In the genomic region with DNA sequence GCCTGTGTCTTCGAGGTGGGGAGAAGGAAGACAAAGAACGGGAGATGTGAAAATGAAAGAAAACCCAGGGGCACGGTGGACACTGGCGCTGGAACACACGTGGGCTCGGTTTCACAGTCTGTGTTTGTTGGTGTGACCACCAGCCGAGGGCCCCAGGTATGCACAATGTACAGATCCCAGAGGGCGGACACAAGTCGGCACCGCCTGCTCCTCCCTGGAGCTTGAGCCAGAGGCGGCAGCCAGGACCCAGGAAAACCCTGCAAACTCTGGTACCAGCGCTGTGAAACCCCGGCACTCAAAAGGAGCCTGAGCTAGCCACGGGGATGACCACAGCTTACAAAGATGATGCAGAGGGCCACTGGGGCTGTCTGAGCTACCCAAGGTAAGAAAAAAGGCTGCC, we compare ENCODE assay signal across 15 cellular contexts.
A peak's percentile ranks its signal among the peaks of the same experiment; 100 is the strongest.
DNase-seq lines count a peak whose midpoint lies in the region; FAIRE-seq and TF ChIP-seq lines count a peak whose summit lies in the region.
"Had no signal": no experiment of that assay in that cellular context is flagged by ENCODE, and none has a peak within 500 bp of the region (broad histone marks: within the 10 kb centered on the region; RNA-seq: fewer than 3 reads in every experiment).

No MANE protein-coding gene starts in this region.

- H4K91ac ChIP-seq in H9 (ENCODE audit: insufficient read length, low read depth, low read length) (no peak overlapping the region), H1 (replicated peaks; ENCODE audit: insufficient read length, low read length) (no peak overlapping the region)

- no peak overlapping the region for H3K4me3 Mint-ChIP-seq in H9
- H3K4me3 Mint-ChIP-seq: B cell; CD8-positive, alpha-beta memory T cell; GM23338 had no signal

- H3K9me3 ChIP-seq in H9 (ENCODE audit: control insufficient read depth, low read depth, low read length): no peaks in the 10 kb centered on the region
- H3K9me3 ChIP-seq in H1 (ENCODE audit: insufficient read depth in 2 of 2, low read depth in 1 of 2, low read length in 1 of 2): no peaks in the 10 kb centered on the region
- H3K9me3 ChIP-seq in PC-9 (ENCODE audit: insufficient read depth, low read depth): no peaks in the 10 kb centered on the region
- no peaks in the 10 kb centered on the region for H3K9me3 ChIP-seq in effector memory CD4-positive, alpha-beta T cell (ENCODE audit: control insufficient read depth, low read length)

- H2AFZ ChIP-seq in H9 (ENCODE audit: low read length) (no peak overlapping the region), H1 (ENCODE audit: low read length) (no peak overlapping the region), PC-9 (no peak overlapping the region)
- H2AFZ ChIP-seq: GM23338 had no signal

- H4K8ac ChIP-seq in H9 (replicated peaks; ENCODE audit: insufficient read length, low read depth, low read length): no peak overlapping the region
- no peak overlapping the region for H4K8ac ChIP-seq in H1 (ENCODE audit: extremely low read depth, insufficient read depth, low read length)

- H3K27ac ChIP-seq in H9 (ENCODE audit: insufficient read length, low read depth, low read length): no peak overlapping the region
- no peak overlapping the region for H3K27ac ChIP-seq in H1 (ENCODE audit: low read depth, low read length)
- H3K27ac ChIP-seq in PC-9: no peak overlapping the region
- no peak overlapping the region for H3K27ac ChIP-seq in effector memory CD4-positive, alpha-beta T cell (ENCODE audit: insufficient read depth, low read length, poor library complexity, severe bottlenecking)
- H3K27ac ChIP-seq: BLaER1 treated with 17β-estradiol and CSF1 and Interleukin-3, amounts not matched to agents 10 nM and 100 nM had no signal

- intact Hi-C loops in posterior vena cava (cut with DNase I): no loop called here
- intact Hi-C loops in PC-9 (cut with micrococcal nuclease; ENCODE audit: unreplicated experiment): no loop called here

- no peaks in the 10 kb centered on the region; a peak in 1 of 5 replicates for H3K9me3 Mint-ChIP-seq in H9

- H3K36me3 Mint-ChIP-seq in H9 (ENCODE audit: insufficient read depth in 1 of 3, low read depth in 3 of 3): peaks cover 4 to 13% (median 9%) of the 10 kb centered on the region in 3 experiments; a peak in 6 of 7 replicates
- H3K36me3 Mint-ChIP-seq: CD8-positive, alpha-beta memory T cell had no signal

- H3K18ac ChIP-seq in H9 (ENCODE audit: insufficient read length, low read depth, low read length) (no peak overlapping the region), H1 (ENCODE audit: extremely low read depth, low read length) (no peak overlapping the region)

- H2BK15ac ChIP-seq in H9 (ENCODE audit: low read depth, low read length) (no peak overlapping the region), H1 (ENCODE audit: low read length) (0 out of 2 replicates have a peak overlapping the region, but pooled peaks have one; percentile 8)

- H3K4me2 ChIP-seq in H9 (ENCODE audit: insufficient read depth, insufficient read length, low read length) (no peak overlapping the region), H1 (ENCODE audit: insufficient read depth in 1 of 2, low read depth in 2 of 2, low read length in 2 of 2) (no peak overlapping the region), PC-9 (no peak overlapping the region)
- H3K4me2 ChIP-seq: BLaER1 treated with 17β-estradiol and CSF1 and Interleukin-3, amounts not matched to agents 10 nM and 100 nM; GM23338 had no signal

- H3K27ac Mint-ChIP-seq in H9: peak overlapping the region; percentile 17 to 82 (median 62); a peak in 4 of 7 replicates
- H3K27ac Mint-ChIP-seq: B cell, GM23338 had no signal

- DNase-seq in H9: no peak
- DNase-seq in H1 (ENCODE audit: low read depth in 1 of 2, low spot score in 2 of 2): no peak
- peak; percentile 65 for DNase-seq in posterior vena cava (ENCODE audit: low spot score)
- DNase-seq in NCI-H82 (lab: John Stamatoyannopoulos, UW): no peak
- no peak for DNase-seq in PC-9
- DNase-seq in effector memory CD4-positive, alpha-beta T cell: no peak
- DNase-seq: CD8-positive, alpha-beta memory T cell; COR-L47; GDM1 had no signal

- H3K4ac ChIP-seq in H9 (ENCODE audit: low read depth, low read length) (no peak overlapping the region), H1 (replicated peaks; ENCODE audit: insufficient read length, low read depth, low read length) (no peak overlapping the region)

- no peak for TF ChIP-seq EP300 in H1 (IDR thresholded peaks at IDR 0.05; ENCODE audit: borderline replicate concordance in 1 of 2, low read depth in 2 of 2, low read length in 2 of 2)

- CTCF ChIA-PET in H1 (lab: Charles Lee; ENCODE audit: partially characterized antibody): no interaction called here
- CTCF ChIA-PET in PC-9 (lab: Charles Lee): no interaction called here

- H3K27me3 Mint-ChIP-seq in H9 (ENCODE audit: low read depth): peaks cover 3% of the 10 kb centered on the region; the same call in 1 of the 2 replicates

- H3K36me3 ChIP-seq in H1 (ENCODE audit: control insufficient read depth in 2 of 4, insufficient read depth in 4 of 4, low read length in 3 of 4) (peaks cover 0 to 4% (median 0%) of the 10 kb centered on the region in 4 experiments; a peak in 1 of 8 replicates), PC-9 (ENCODE audit: low read depth) (no peaks in the 10 kb centered on the region)
- no peaks in the 10 kb centered on the region for H3K36me3 ChIP-seq in effector memory CD4-positive, alpha-beta T cell (ENCODE audit: control insufficient read depth, insufficient read depth, low read length)
- H3K36me3 ChIP-seq: BLaER1 treated with 17β-estradiol and CSF1 and Interleukin-3, amounts not matched to agents 10 nM and 100 nM had no signal

- no peaks in the 10 kb centered on the region for H3K9me2 ChIP-seq in PC-9 (ENCODE audit: insufficient read depth)

- no peak for TF ChIP-seq RAD21 in H1 (IDR thresholded peaks at IDR 0.05 in 1 of 2, conservative IDR thresholded peaks at IDR 0.05 in 1 of 2; ENCODE audit: low read depth in 2 of 2, low read length in 2 of 2)

- H4K5ac ChIP-seq in H9 (ENCODE audit: insufficient read length, low read depth, low read length) (no peak overlapping the region), H1 (ENCODE audit: insufficient read length, low read depth, low read length) (no peak overlapping the region)

- H3K56ac ChIP-seq in H9 (ENCODE audit: insufficient read length, low read depth, low read length) (no peak overlapping the region), H1 (replicated peaks; ENCODE audit: insufficient read length, low read depth, low read length) (no peak overlapping the region)

- H4K20me1 ChIP-seq in H9 (ENCODE audit: control insufficient read depth, insufficient read depth, insufficient read length) (no peaks in the 10 kb centered on the region), H1 (replicated peaks in 1 of 2; ENCODE audit: control insufficient read depth in 1 of 2, insufficient read depth in 2 of 2, low read length in 2 of 2) (peaks cover under 1 to 12% of the 10 kb centered on the region in 2 experiments), PC-9 (ENCODE audit: insufficient read depth) (peaks cover 4% of the 10 kb centered on the region)
- H4K20me1 ChIP-seq: BLaER1 treated with 17β-estradiol and CSF1 and Interleukin-3, amounts not matched to agents 10 nM and 100 nM had no signal

- peaks cover 7 to 16% of the 10 kb centered on the region in 2 experiments for H3K4me1 Mint-ChIP-seq in H9
- H3K4me1 Mint-ChIP-seq: B cell had no signal

- H3K23ac ChIP-seq in H9 (ENCODE audit: insufficient read length, low read depth, low read length) (no peak overlapping the region), H1 (ENCODE audit: insufficient read length) (no peak overlapping the region)

- H3K4me3 ChIP-seq in H1 (ENCODE audit: extremely low read depth in 1 of 4, insufficient read depth in 2 of 4, low read depth in 3 of 4, low read length in 4 of 4): no peak overlapping the region
- no peak overlapping the region for H3K4me3 ChIP-seq in PC-9
- no peak overlapping the region for H3K4me3 ChIP-seq in effector memory CD4-positive, alpha-beta T cell (ENCODE audit: insufficient read depth, low read depth, low read length, poor library complexity, severe bottlenecking)
- H3K4me3 ChIP-seq: BLaER1 treated with 17β-estradiol and CSF1 and Interleukin-3, amounts not matched to agents 10 nM and 100 nM; GM23338 had no signal

- no peak overlapping the region for H2BK12ac ChIP-seq in H9 (ENCODE audit: insufficient read length, low read depth, low read length)
- H2BK12ac ChIP-seq in H1 (ENCODE audit: low read depth, low read length): no peak overlapping the region

- H3K23me2 ChIP-seq in H9 (ENCODE audit: insufficient read length, low read depth, low read length, poor library complexity, severe bottlenecking): no peaks in the 10 kb centered on the region
- no peaks in the 10 kb centered on the region; the same call in 1 of the 2 replicates for H3K23me2 ChIP-seq in H1 (ENCODE audit: low read depth, low read length)

- BruUV-seq in PC-9 (replicated peaks; lab: Mats Ljungman, UMichigan): no TSS peak

- no peak overlapping the region for H3T11ph ChIP-seq in H9 (ENCODE audit: low read length)

- no peak overlapping the region for H3K9ac ChIP-seq in H9 (ENCODE audit: extremely low read depth, insufficient read length, low read length)
- H3K9ac ChIP-seq in H1 (replicated peaks in 1 of 4; ENCODE audit: extremely low read depth in 1 of 4, low read depth in 3 of 4, low read length in 3 of 4): no peak overlapping the region
- H3K9ac ChIP-seq: BLaER1 treated with 17β-estradiol and CSF1 and Interleukin-3, amounts not matched to agents 10 nM and 100 nM had no signal

- peaks cover 3% of the 10 kb centered on the region; the same call in 1 of the 2 replicates for H3F3A ChIP-seq in PC-9 (ENCODE audit: insufficient read depth, low read depth)

- H3K79me2 ChIP-seq in H9 (ENCODE audit: insufficient read depth, low read length): no peaks in the 10 kb centered on the region
- peaks cover 0 to 13% of the 10 kb centered on the region in 2 experiments; a peak in 2 of 4 replicates for H3K79me2 ChIP-seq in H1 (ENCODE audit: control insufficient read depth in 1 of 2, insufficient read depth in 2 of 2, low read length in 2 of 2)
- H3K79me2 ChIP-seq in PC-9 (ENCODE audit: low read depth): no peaks in the 10 kb centered on the region

- no peak overlapping the region for H2BK20ac ChIP-seq in H9 (ENCODE audit: low read depth, low read length, poor library complexity, severe bottlenecking)
- H2BK20ac ChIP-seq in H1 (ENCODE audit: low read length): no peak overlapping the region

- H2BK120ac ChIP-seq in H9 (ENCODE audit: low read depth, low read length, poor library complexity, severe bottlenecking) (no peak overlapping the region), H1 (replicated peaks; ENCODE audit: low read depth, low read length) (no peak overlapping the region)

- H3K14ac ChIP-seq in H9 (ENCODE audit: insufficient read depth, low read length) (no peak overlapping the region), H1 (ENCODE audit: insufficient read length) (no peak overlapping the region)

- no peak for FAIRE-seq in H1 (lab: Jason Lieb, UNC)
- FAIRE-seq: D721Med, GM12892, GM18507 had no signal

- H2BK5ac ChIP-seq in H9 (ENCODE audit: insufficient read length, low read length) (no peak overlapping the region), H1 (ENCODE audit: low read depth, low read length) (no peak overlapping the region)

- no peaks in the 10 kb centered on the region for H3K4me1 ChIP-seq in H9 (ENCODE audit: insufficient read depth, low read length)
- H3K4me1 ChIP-seq in H1 (replicated peaks in 1 of 4; ENCODE audit: control insufficient read depth in 3 of 4, insufficient read depth in 4 of 4, low read length in 3 of 4): peaks cover 0 to 8% (median under 1%) of the 10 kb centered on the region in 4 experiments; a peak in 3 of 7 replicates
- H3K4me1 ChIP-seq in PC-9 (replicated peaks; ENCODE audit: insufficient read depth): peaks cover 3% of the 10 kb centered on the region
- no peaks in the 10 kb centered on the region for H3K4me1 ChIP-seq in effector memory CD4-positive, alpha-beta T cell (ENCODE audit: control insufficient read depth, insufficient read depth, low read length, poor library complexity, severe bottlenecking)

- H2AK5ac ChIP-seq in H9 (ENCODE audit: insufficient read length, low read length) (no peak overlapping the region), H1 (ENCODE audit: low read depth, low read length) (no peak overlapping the region)

- POLR2A ChIA-PET in H1 (lab: Charles Lee; ENCODE audit: partially characterized antibody) (no interaction called here), PC-9 (lab: Charles Lee; ENCODE audit: unreplicated experiment) (no interaction called here)

- no peak for TF ChIP-seq POLR2A in H1 (IDR thresholded peaks at IDR 0.05; ENCODE audit: control extremely low read depth in 1 of 2, low read depth in 2 of 2, low read length in 2 of 2)

- H3K27me3 ChIP-seq in H9 (ENCODE audit: insufficient read depth, low read length) (no peaks in the 10 kb centered on the region), H1 (replicated peaks in 1 of 4; ENCODE audit: control insufficient read depth in 3 of 4, extremely low read depth in 1 of 4, insufficient read depth in 3 of 4, low read length in 3 of 4) (no peaks in the 10 kb centered on the region), PC-9 (ENCODE audit: insufficient read depth, low read depth) (no peaks in the 10 kb centered on the region)
- H3K27me3 ChIP-seq in effector memory CD4-positive, alpha-beta T cell (replicated peaks; ENCODE audit: control insufficient read depth, insufficient read depth, low read length, poor library complexity, severe bottlenecking): no peaks in the 10 kb centered on the region

- H3K79me1 ChIP-seq in H9 (ENCODE audit: insufficient read depth, low read depth, low read length, poor library complexity, severe bottlenecking) (no peaks in the 10 kb centered on the region), H1 (ENCODE audit: low read depth, low read length) (0 out of 2 replicates have a peak, but pooled peaks cover 9% of the 10 kb centered on the region)

- WGBS in H9 (ENCODE audit: extremely low coverage, insufficient read length, low lambda C conversion rate): no CpG with 5 or more reads among the region's 14 CpGs
- WGBS in H1 (ENCODE audit: extremely low coverage in 1 of 2, insufficient coverage in 1 of 2, insufficient read length in 1 of 2, insufficient replicate concordance in 2 of 2, low coverage in 1 of 2, low lambda C conversion rate in 2 of 2, missing lambda C conversion rate in 1 of 2), 2 experiments: 88% methylated on average over 14 of the region's 14 CpGs; no CpG with 5 or more reads in 1 of the 2 experiments

- TF ChIP-seq CTCF in H9 (conservative IDR thresholded peaks at IDR 0.05): no peak
- no peak for TF ChIP-seq CTCF in H1 (IDR thresholded peaks at IDR 0.05; ENCODE audit: control extremely low read depth in 1 of 3, insufficient read depth in 1 of 3, low read depth in 1 of 3, low read length in 3 of 3)
- no peak for TF ChIP-seq CTCF in PC-9 (conservative IDR thresholded peaks at IDR 0.05)
